ENCODE assay signal across 13 cellular contexts in the genomic region with DNA sequence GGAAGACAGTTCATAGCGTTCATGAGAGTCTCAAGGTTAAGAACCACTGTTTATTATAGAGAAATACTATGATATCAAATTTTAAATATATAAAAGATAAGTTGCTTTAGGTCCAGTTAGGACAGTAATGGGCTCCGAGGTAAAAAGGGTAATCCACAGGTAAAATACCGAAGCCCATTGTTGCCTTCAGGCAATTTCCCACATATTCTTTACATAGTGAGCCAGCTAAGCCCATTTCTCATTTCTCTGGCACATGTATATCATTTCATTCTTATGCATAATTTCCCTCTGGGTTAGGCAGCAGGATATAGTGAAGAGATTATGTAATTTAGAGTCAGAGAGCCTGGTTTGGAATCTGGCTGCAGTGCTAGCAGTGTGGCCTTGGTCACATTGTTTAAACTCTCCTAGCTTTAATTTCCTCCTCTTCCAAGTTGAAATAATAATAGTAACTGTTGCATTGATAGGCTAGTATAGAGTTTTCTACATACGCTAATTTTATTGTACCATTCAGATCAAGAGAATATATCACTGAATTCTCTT. TPM values are rescaled to one million over a fixed set of nuclear protein-coding genes. Genes with fewer than 3 reads are reported as not detected.
DNase-seq lines count a peak whose midpoint lies in the region; ATAC-seq and TF ChIP-seq lines count a peak whose summit lies in the region.
"Had no signal": no experiment of that assay in that cellular context is flagged by ENCODE, and none has a peak within 500 bp of the region (broad histone marks: within the 10 kb centered on the region; RNA-seq: fewer than 3 reads in every experiment).

No MANE protein-coding gene starts in this region.

- TF ChIP-seq CTCF in SU-DHL-6 (IDR thresholded peaks at IDR 0.05; ENCODE audit: insufficient read depth, low read length, poor library complexity, severe bottlenecking), result no peak
- no peak for TF ChIP-seq CTCF in epithelial cell of esophagus (IDR thresholded peaks at IDR 0.05; ENCODE audit: insufficient read depth, low read depth, low read length, missing control alignments)

- H3K9me3 ChIP-seq in SU-DHL-6 (ENCODE audit: insufficient read depth, low read length) (no peaks in the 10 kb centered on the region), trophoblast cell (ENCODE audit: insufficient read depth, low read depth, low read length) (no peaks in the 10 kb centered on the region)

- H3K9me2 ChIP-seq in SU-DHL-6 (replicated peaks; ENCODE audit: insufficient read depth, low read length), result no peaks in the 10 kb centered on the region

- no peak overlapping the region for H3K14ac ChIP-seq in trophoblast cell (ENCODE audit: low read length)

- DNase-seq in G401 (ENCODE audit: low spot score) (peak; percentile 15), epithelial cell of esophagus (ENCODE audit: low read depth) (peak; percentile 27), trophoblast cell (peak; percentile 66 to 93)
- no peak for DNase-seq in activated T-cell treated with anti-CD3 and anti-CD28 coated beads, Interleukin-2, amount 50 U/mL, for 1 hour
- DNase-seq: AML-193; CD4-positive, CD25-positive, alpha-beta regulatory T cell; GOT3; H9 had no signal

- H3K4me1 ChIP-seq in trophoblast cell (ENCODE audit: control insufficient read depth in 1 of 2, insufficient read depth in 2 of 2, low read length in 2 of 2), result peaks cover 4% of the 10 kb centered on the region in 2 experiments
- H3K4me1 ChIP-seq: A549 had no signal

- H2BK12ac ChIP-seq in trophoblast cell (ENCODE audit: low read length), result no peak overlapping the region

- no peak overlapping the region for H3K4me3 ChIP-seq in SU-DHL-6 (ENCODE audit: insufficient read depth, low read length, poor library complexity, severe bottlenecking)
- H3K4me3 ChIP-seq in epithelial cell of esophagus (ENCODE audit: low read length), result no peak overlapping the region
- H3K4me3 ChIP-seq in trophoblast cell (ENCODE audit: low read depth, low read length), result no peak overlapping the region
- H3K4me3 ChIP-seq: A549, BLaER1 had no signal

- H3K18ac ChIP-seq in trophoblast cell (ENCODE audit: low read length), result no peak overlapping the region

- H4K20me1 ChIP-seq in SU-DHL-6 (ENCODE audit: low read depth, low read length), result no peaks in the 10 kb centered on the region
- H4K20me1 ChIP-seq: BLaER1 had no signal

- H2BK120ac ChIP-seq in trophoblast cell (ENCODE audit: insufficient read depth, low read length, poor library complexity), result no peak overlapping the region

- H3K36me3 ChIP-seq in SU-DHL-6 (ENCODE audit: low read length) (0 out of 2 replicates have a peak, but pooled peaks cover 3% of the 10 kb centered on the region), trophoblast cell (ENCODE audit: control insufficient read depth in 1 of 2, insufficient read depth in 2 of 2, low read length in 2 of 2) (no peaks in the 10 kb centered on the region)
- H3K36me3 ChIP-seq: BLaER1 had no signal

- H3F3A ChIP-seq in SU-DHL-6 (ENCODE audit: insufficient read depth), result peaks cover 32% of the 10 kb centered on the region

- no peak overlapping the region for H3K23ac ChIP-seq in trophoblast cell (ENCODE audit: low read length)

- H3K27me3 ChIP-seq in SU-DHL-6 (ENCODE audit: low read length) (no peaks in the 10 kb centered on the region), trophoblast cell (ENCODE audit: insufficient read depth, low read length) (no peaks in the 10 kb centered on the region)
- H3K27me3 ChIP-seq: BLaER1 had no signal

- H3K79me2 ChIP-seq in SU-DHL-6 (ENCODE audit: insufficient read depth, low read length), result no peaks in the 10 kb centered on the region
- no peaks in the 10 kb centered on the region for H3K79me2 ChIP-seq in trophoblast cell (ENCODE audit: control insufficient read depth, insufficient read depth, low read length, poor library complexity)

- no peak overlapping the region for H4K8ac ChIP-seq in trophoblast cell (ENCODE audit: low read depth, low read length)

- no CpG with 5 or more reads among the region's 4 CpGs for WGBS in trophoblast cell (ENCODE audit: extremely low coverage, insufficient coverage, insufficient read length)

- ATAC-seq in GM21381 (IDR thresholded peaks at IDR 0.05; ENCODE audit: unreplicated experiment), result no peak
- ATAC-seq: A549 had no signal

- no peaks in the 10 kb centered on the region for H3K79me1 ChIP-seq in trophoblast cell (ENCODE audit: low read length)

- H3K9ac ChIP-seq in SU-DHL-6 (ENCODE audit: low read length) (no peak overlapping the region), trophoblast cell (ENCODE audit: low read length) (no peak overlapping the region)
- H3K9ac ChIP-seq: BLaER1 had no signal

- no peak overlapping the region for H2BK5ac ChIP-seq in trophoblast cell (ENCODE audit: low read depth, low read length, poor library complexity)

- no peak overlapping the region for H2AFZ ChIP-seq in SU-DHL-6 (ENCODE audit: low read depth, low read length, severe bottlenecking)
- H2AFZ ChIP-seq in trophoblast cell (ENCODE audit: insufficient read depth, low read length, poor library complexity), result no peak overlapping the region

- H4K12ac ChIP-seq in trophoblast cell (ENCODE audit: low read depth, low read length), result no peak overlapping the region

- H3K4me2 ChIP-seq in SU-DHL-6 (ENCODE audit: low read depth, low read length, poor library complexity, severe bottlenecking) (no peak overlapping the region), trophoblast cell (ENCODE audit: low read length) (no peak overlapping the region)
- H3K4me2 ChIP-seq: A549, BLaER1 had no signal

- H3K4ac ChIP-seq in trophoblast cell (ENCODE audit: low read depth, low read length), result no peak overlapping the region

- in situ Hi-C loops in G401 (cut with HindIII; ENCODE audit: low sequenced_read_pairs), result no loop called here

- H2AK5ac ChIP-seq in trophoblast cell (ENCODE audit: low read length), result no peak overlapping the region

- H4K91ac ChIP-seq in trophoblast cell (ENCODE audit: low read depth, low read length), result no peak overlapping the region

- 0 out of 2 replicates have a peak overlapping the region, but pooled peaks have one; percentile 7 for H3K27ac ChIP-seq in SU-DHL-6 (ENCODE audit: low read depth, low read length)
- no peak overlapping the region for H3K27ac ChIP-seq in trophoblast cell (ENCODE audit: low read depth, low read length)
- H3K27ac ChIP-seq: A549, BLaER1 had no signal

RNA-seq across cellular contexts. Expression of a gene that starts 7.6 kb away (rescaled TPM):
- 7.0 and 28.4 TPM in 2 replicates for total RNA-seq in G401 (2014; rRNA removed; shearing (Covaris generic))
- 0.08 TPM in 1 of 2 replicates, not detected in the other for polyA plus RNA-seq in trophoblast cell (2013)
- total RNA-seq: H9, HT1080 had no signal
- polyA plus RNA-seq: A549 had no signal
